In the genomic region with DNA sequence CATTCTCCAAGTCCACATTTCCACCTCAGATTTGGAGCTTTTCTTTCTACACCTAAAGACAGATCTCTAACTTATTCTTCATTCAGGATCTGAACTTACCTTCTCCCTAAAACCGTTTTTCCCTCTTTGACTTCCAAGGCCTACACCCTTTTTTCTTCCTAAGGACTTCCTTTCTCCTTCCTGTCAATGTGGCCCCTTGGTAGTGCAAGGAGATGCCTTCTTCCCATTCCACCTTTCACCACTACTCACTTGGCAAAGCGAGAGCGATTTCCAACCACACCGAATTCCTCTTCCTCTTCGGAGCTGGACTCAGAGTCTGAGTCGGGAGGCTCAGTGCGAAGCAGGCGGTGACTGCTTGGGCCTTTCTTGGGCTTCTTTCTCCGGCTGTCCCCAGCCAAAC, we compare ENCODE assay signal across 9 cellular contexts. TPM values are rescaled to one million over a fixed set of nuclear protein-coding genes. Genes with fewer than 3 reads are reported as not detected.
A peak's percentile ranks its signal among the peaks of the same experiment; 100 is the strongest.
DNase-seq lines count a peak whose midpoint lies in the region; ATAC-seq and TF ChIP-seq lines count a peak whose summit lies in the region.
"Had no signal": no experiment of that assay in that cellular context is flagged by ENCODE, and none has a peak within 500 bp of the region (broad histone marks: within the 10 kb centered on the region; RNA-seq: fewer than 3 reads in every experiment).

No MANE protein-coding gene starts in this region.

- dilution Hi-C loops in IMR-90 (cut with HindIII; ENCODE audit: low sequenced_read_pairs, unreplicated experiment) = no loop called here
- dilution Hi-C loops in mammary epithelial cell (cut with HindIII; ENCODE audit: low sequenced_read_pairs) = no loop called here

- H3K9me3 Mint-ChIP-seq in naive B cell = no peaks in the 10 kb centered on the region

- no peak for TF ChIP-seq POLR2A in IMR-90 (IDR thresholded peaks at IDR 0.05; ENCODE audit: low read depth, low read length)

- H4K20me1 ChIP-seq in IMR-90 (ENCODE audit: insufficient read depth, low read length) (peaks cover 6% of the 10 kb centered on the region; the same call in 1 of the 2 replicates), mammary epithelial cell (ENCODE audit: insufficient read depth, low read length) (no peaks in the 10 kb centered on the region)

- no TSS peak for BruUV-seq in IMR-90 (replicated peaks; lab: Mats Ljungman, UMichigan)
- BruUV-seq in mammary epithelial cell (replicated peaks; lab: Mats Ljungman, UMichigan) = no TSS peak

- peak overlapping the region; percentile 38 for H2AK9ac ChIP-seq in IMR-90 (replicated peaks; ENCODE audit: low read depth, low read length, poor library complexity)

- H2AFZ ChIP-seq in IMR-90 (replicated peaks; ENCODE audit: low read length, poor library complexity) (no peak overlapping the region), mammary epithelial cell (ENCODE audit: low read depth, low read length) (no peak overlapping the region)

- no peaks in the 10 kb centered on the region for H3K9me3 ChIP-seq in BE2C
- H3K9me3 ChIP-seq in IMR-90 (ENCODE audit: control insufficient read depth, insufficient read depth, low read length) = no peaks in the 10 kb centered on the region
- H3K9me3 ChIP-seq in mammary epithelial cell (replicated peaks; ENCODE audit: insufficient read depth, low read length) = no peaks in the 10 kb centered on the region

- H3K36me3 Mint-ChIP-seq in naive B cell = peaks cover 0 to 4% of the 10 kb centered on the region in 2 donors

- no peak overlapping the region for H3K18ac ChIP-seq in IMR-90 (ENCODE audit: low read depth, low read length)

- H3K27ac Mint-ChIP-seq in naive B cell = peak overlapping the region in 5 of 6 donors; percentile 81 to 98 (median 94)

- peaks cover 34 to 40% (median 38%) of the 10 kb centered on the region in 3 donors for H3K4me1 Mint-ChIP-seq in naive B cell

- H3K4me3 Mint-ChIP-seq in naive B cell = peak overlapping the region; percentile 89 to 95 (median 92)

- POLR2A ChIA-PET in IMR-90 (lab: Charles Lee; ENCODE audit: unreplicated experiment) = no interaction called here

- H3K36me3 ChIP-seq in BE2C (no peaks in the 10 kb centered on the region), IMR-90 (ENCODE audit: control insufficient read depth, insufficient read depth, low read length) (peaks cover 16% of the 10 kb centered on the region), mammary epithelial cell (ENCODE audit: insufficient read depth, low read length) (peaks cover 11% of the 10 kb centered on the region)

- TF ChIP-seq CTCF in BE2C (IDR thresholded peaks at IDR 0.05; ENCODE audit: low read depth, low read length) = no peak
- TF ChIP-seq CTCF in IMR-90 (conservative IDR thresholded peaks at IDR 0.05; ENCODE audit: low read depth, low read length) = no peak
- no peak for TF ChIP-seq CTCF in mammary epithelial cell (conservative IDR thresholded peaks at IDR 0.05 in 1 of 2, IDR thresholded peaks at IDR 0.05 in 1 of 2; ENCODE audit: extremely low read depth in 1 of 2, insufficient read depth in 1 of 2, low read depth in 1 of 2, low read length in 2 of 2)

- H3K27ac ChIP-seq in IMR-90 (ENCODE audit: insufficient read depth, low read length) (no peak overlapping the region), mammary epithelial cell (ENCODE audit: insufficient read depth, low read depth, low read length) (peak overlapping the region; percentile 72)

- no peak overlapping the region; the same call in 1 of the 2 replicates for H3K4ac ChIP-seq in IMR-90 (ENCODE audit: low read depth, low read length)

- H3K9ac ChIP-seq in IMR-90 (ENCODE audit: low read depth, low read length) = 0 out of 2 replicates have a peak overlapping the region, but pooled peaks have one; percentile 19
- H3K9ac ChIP-seq in mammary epithelial cell (ENCODE audit: insufficient read depth, low read length) = peak overlapping the region; percentile 93

- H3K23ac ChIP-seq in IMR-90 (ENCODE audit: low read depth, low read length) = peak overlapping the region; percentile 41; the same call in 1 of the 2 replicates

- no peak overlapping the region for H4K8ac ChIP-seq in IMR-90 (ENCODE audit: low read depth in 2 of 2, low read length in 2 of 2)

- WGBS in IMR-90 (ENCODE audit: extremely low coverage in 2 of 2, insufficient read length in 1 of 2), 2 experiments = 17% methylated on average over 1 of the region's 9 CpGs; no CpG with 5 or more reads in 1 of the 2 experiments
- WGBS in mammary epithelial cell (ENCODE audit: low coverage, missing lambda C conversion rate) = 87% methylated on average over 9 of the region's 9 CpGs

- ATAC-seq in IMR-90 (ENCODE audit: low read depth) (no peak), naive B cell (ENCODE audit: low read depth in 2 of 2) (no peak), HG02798 (IDR thresholded peaks at IDR 0.05; ENCODE audit: poor library complexity, unreplicated experiment) (no peak), GM21576 (IDR thresholded peaks at IDR 0.05; ENCODE audit: unreplicated experiment) (no peak), HG02678 (IDR thresholded peaks at IDR 0.05; ENCODE audit: unreplicated experiment) (no peak), HG02642 (IDR thresholded peaks at IDR 0.05; ENCODE audit: poor library complexity, unreplicated experiment) (no peak)

- TF ChIP-seq RAD21 in IMR-90 (IDR thresholded peaks at IDR 0.05; ENCODE audit: low read length) = no peak

- H3K56ac ChIP-seq in IMR-90 (ENCODE audit: extremely low read depth, insufficient read depth, low read length) = no peak overlapping the region

- H3K4me2 ChIP-seq in IMR-90 (ENCODE audit: low read depth, low read length) = peak overlapping the region; percentile 99
- H3K4me2 ChIP-seq in mammary epithelial cell (ENCODE audit: insufficient read depth, low read depth, low read length) = peak overlapping the region; percentile 90

- in situ Hi-C loops in IMR-90 (cut with MboI; ENCODE audit: low sequenced_read_pairs) (loop anchor here (25.0 kb wide), 1 partner anchor 305 kb away; no protein-coding TSS in a partner anchor), mammary epithelial cell (cut with MboI; ENCODE audit: low sequenced_read_pairs in 2 of 2) (loop anchor here in 1 of 2 donors (25.0 kb wide), 1 partner anchor 280 kb away; no protein-coding TSS in a partner anchor)

- H3K9me1 ChIP-seq in IMR-90 (ENCODE audit: insufficient read depth, low read length) = peaks cover 5% of the 10 kb centered on the region; the same call in 1 of the 2 replicates

- no peak overlapping the region for H2BK5ac ChIP-seq in IMR-90 (ENCODE audit: low read depth, low read length, poor library complexity, severe bottlenecking)

- peaks cover 52% of the 10 kb centered on the region for H3K79me2 ChIP-seq in mammary epithelial cell (ENCODE audit: insufficient read depth, low read length)

- H4K5ac ChIP-seq in IMR-90 (ENCODE audit: low read depth, low read length) = no peak overlapping the region

- H3K27me3 Mint-ChIP-seq in naive B cell = peaks cover 0 to 9% (median 6%) of the 10 kb centered on the region in 3 donors

- H3K4me3 ChIP-seq in BE2C (ENCODE audit: low read depth, low read length) (peak overlapping the region; percentile 64), IMR-90 (ENCODE audit: insufficient read depth, low read depth, low read length) (peak overlapping the region; percentile 22), mammary epithelial cell (replicated peaks in 1 of 3; ENCODE audit: insufficient read depth in 1 of 3, low read depth in 2 of 3, low read length in 3 of 3) (peak overlapping the region; percentile 93 to 94 (median 93))

- no peaks in the 10 kb centered on the region for H3K27me3 ChIP-seq in BE2C
- H3K27me3 ChIP-seq in IMR-90 (ENCODE audit: control insufficient read depth, insufficient read depth, low read length) = peaks cover 11% of the 10 kb centered on the region
- no peaks in the 10 kb centered on the region for H3K27me3 ChIP-seq in mammary epithelial cell (ENCODE audit: insufficient read depth, low read length)

- H3K4me1 ChIP-seq in BE2C = no peaks in the 10 kb centered on the region
- H3K4me1 ChIP-seq in IMR-90 (ENCODE audit: control insufficient read depth, insufficient read depth, low read length) = peaks cover 10% of the 10 kb centered on the region
- H3K4me1 ChIP-seq in mammary epithelial cell (ENCODE audit: insufficient read depth, low read length) = peaks cover 21% of the 10 kb centered on the region

- no peak overlapping the region for H2BK20ac ChIP-seq in IMR-90 (ENCODE audit: low read depth, low read length)

- peaks cover 26 to 33% of the 10 kb centered on the region in 2 experiments for H3K79me1 ChIP-seq in IMR-90 (ENCODE audit: low read depth in 1 of 2, low read length in 2 of 2)

- intact Hi-C loops in IMR-90 (cut with micrococcal nuclease) = loop anchor here (5.0 kb wide), 2 partner anchors 100 to 115 kb away; partner anchors contain the start of genes MKNK1 and MOB3C
- intact Hi-C loops in mammary epithelial cell (cut with micrococcal nuclease) = loop anchor here (5.0 kb wide), 1 partner anchor 105 kb away; no protein-coding TSS in a partner anchor

- H2AK5ac ChIP-seq in IMR-90 (ENCODE audit: low read depth, low read length) = peak overlapping the region; percentile 21; the same call in 1 of the 2 replicates

- no peak for DNase-seq in BE2C
- DNase-seq in IMR-90 = no peak
- no peak for DNase-seq in mammary epithelial cell
- no peak for DNase-seq in naive B cell

- CTCF ChIA-PET in IMR-90 (lab: Yijun Ruan, JAX) = no interaction called here
- CTCF ChIA-PET in mammary epithelial cell (lab: Charles Lee; ENCODE audit: low non-redundant PET) = no interaction called here

- H3K14ac ChIP-seq in IMR-90 (replicated peaks; ENCODE audit: low read depth, low read length) = no peak overlapping the region

- no peak overlapping the region for H2BK15ac ChIP-seq in IMR-90 (ENCODE audit: low read depth, low read length)

- no peak overlapping the region for H4K91ac ChIP-seq in IMR-90 (ENCODE audit: insufficient read depth, low read depth, low read length)

- no peak overlapping the region for H2BK120ac ChIP-seq in IMR-90 (ENCODE audit: low read depth, low read length)

RNA-seq across cellular contexts. Expression of gene EFCAB14, which starts 1.3 kb away (rescaled TPM):
- polyA plus RNA-seq in BE2C (2012; ENCODE audit: insufficient read depth, insufficient read length, low read depth) = 3.5 TPM
- total RNA-seq in IMR-90 (2012; rRNA removed) (39.2 and 43.0 TPM in 2 replicates), mammary epithelial cell (10 to 100 TPM; 51.3 to 70.5 TPM)
- polyA plus RNA-seq in IMR-90 (2012; rRNA removed) (25.5 and 28.6 TPM in 2 replicates), mammary epithelial cell (40.5 TPM), naive B cell (ENCODE audit: low read depth in 6 of 6) (100 to 1,000 TPM in 3 of 6 donors, 10 to 100 TPM in 3; 70.0 to 114 (median 96.0) TPM)
- polyA plus RNA-seq in IMR-90 (2012; cell fraction: cytosol; rRNA removed) = 7.8 and 10.3 TPM in 2 replicates
- polyA plus RNA-seq in IMR-90 (2012; cell fraction: nucleus; rRNA removed; ENCODE audit: low replicate concordance) = 5.0 and 31.4 TPM in 2 replicates
- 62.2 TPM for polyA minus RNA-seq in mammary epithelial cell

RNA-seq across cellular contexts. Expression of gene TEX38, which starts 46.0 kb away (rescaled TPM):
- not detected for polyA plus RNA-seq in BE2C (2012; ENCODE audit: insufficient read depth, insufficient read length, low read depth)
- total RNA-seq in IMR-90 (2012; rRNA removed) (not detected in 2 replicates), mammary epithelial cell (not detected)
- polyA plus RNA-seq in IMR-90 (2012; rRNA removed) (not detected in 2 replicates), mammary epithelial cell (not detected), naive B cell (ENCODE audit: low read depth in 6 of 6) (not detected)
- not detected in 2 replicates for polyA plus RNA-seq in IMR-90 (2012; cell fraction: cytosol; rRNA removed)
- polyA plus RNA-seq in IMR-90 (2012; cell fraction: nucleus; rRNA removed; ENCODE audit: low replicate concordance) = 0.23 TPM in 1 of 2 replicates, not detected in the other
- polyA minus RNA-seq in mammary epithelial cell = not detected
- total RNA-seq: NCI-H460 had no signal

RNA-seq across cellular contexts. Expression of gene ATPAF1, which starts 49.5 kb away (rescaled TPM):
- 28.3 TPM for polyA plus RNA-seq in BE2C (2012; ENCODE audit: insufficient read depth, insufficient read length, low read depth)
- total RNA-seq in IMR-90 (2012; rRNA removed) = 52.2 and 80.3 TPM in 2 replicates
- 45.4 and 55.5 TPM in 2 replicates for polyA plus RNA-seq in IMR-90 (2012; rRNA removed)
- 19.9 and 67.2 TPM in 2 replicates for polyA plus RNA-seq in IMR-90 (2012; cell fraction: cytosol; rRNA removed)
- polyA plus RNA-seq in IMR-90 (2012; cell fraction: nucleus; rRNA removed; ENCODE audit: low replicate concordance) = 8.4 and 36.0 TPM in 2 replicates
- total RNA-seq in mammary epithelial cell = 10 to 100 TPM; 24.8 to 36.5 TPM
- 36.1 TPM for polyA plus RNA-seq in mammary epithelial cell
- polyA minus RNA-seq in mammary epithelial cell = 24.2 TPM
- polyA plus RNA-seq in naive B cell (ENCODE audit: low read depth in 6 of 6) = 10 to 100 TPM; 45.0 to 87.6 (median 55.8) TPM

Comparison
In these comparisons a context has a peak if more than half of its experiments do, and no peak if none do; other contexts are left out.
1. H3K4me3 ChIP-seq: peak in every context shown above with its lines; median percentile 93 in mammary epithelial cell; 64 in BE2C; 22 in IMR-90.